ENCODE assay signal across 8 cellular contexts in the genomic region with DNA sequence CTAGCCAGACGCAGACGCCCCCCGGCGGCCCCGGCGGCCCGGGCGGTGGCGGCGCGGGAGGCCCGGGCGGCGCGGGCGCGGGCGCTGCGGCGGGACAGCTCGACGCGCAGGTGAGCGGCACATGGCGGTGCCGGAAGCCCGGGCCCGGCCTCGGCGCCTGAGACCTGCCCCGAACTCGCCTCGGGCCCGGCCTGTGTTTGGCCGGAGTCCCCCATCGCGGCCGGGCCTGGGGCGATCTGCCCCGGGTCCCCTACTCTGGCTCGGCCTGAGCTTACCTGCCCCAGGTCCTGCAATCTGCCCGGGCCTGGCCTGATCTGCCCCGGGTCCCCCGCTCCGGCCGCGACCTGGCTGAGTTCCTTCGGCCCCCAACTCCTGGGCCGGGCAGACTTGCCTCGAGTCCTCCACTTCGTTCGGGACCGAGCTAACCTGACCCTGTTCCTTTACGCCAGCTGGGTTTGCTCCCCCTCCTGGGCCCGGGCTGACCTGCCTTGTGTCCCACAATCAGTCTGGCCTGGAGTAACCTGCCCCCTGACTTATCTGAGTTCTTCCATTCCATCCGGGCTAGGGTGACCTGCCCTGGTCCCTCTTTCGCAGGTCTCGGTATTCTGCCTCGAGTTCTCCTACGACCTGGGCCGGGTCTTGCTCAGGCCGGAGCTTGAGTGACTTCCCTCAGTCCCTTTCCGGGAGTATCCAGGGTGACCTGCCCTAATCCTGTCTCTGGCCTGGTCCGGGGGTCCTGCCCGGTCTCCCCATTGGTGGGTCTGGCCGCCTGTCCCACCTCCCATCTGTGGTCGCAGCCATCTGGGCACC. TPM values are rescaled to one million over a fixed set of nuclear protein-coding genes. Genes with fewer than 3 reads are reported as not detected.
DNase-seq lines count a peak whose midpoint lies in the region; ATAC-seq and TF ChIP-seq lines count a peak whose summit lies in the region.

No MANE protein-coding gene starts in this region.

- TF ChIP-seq CTCF in activated B cell treated with CpG ODN at 0.5 μM for 24 hours (IDR thresholded peaks at IDR 0.05) = no peak
- TF ChIP-seq CTCF in esophagus muscularis mucosa (IDR thresholded peaks at IDR 0.05) = peak in 1 of 3 experiments; percentile 14
- TF ChIP-seq CTCF in neural cell (IDR thresholded peaks at IDR 0.05; ENCODE audit: poor library complexity, severe bottlenecking) = no peak

- DNase-seq in COLO668 (lab: John Stamatoyannopoulos, UW; ENCODE audit: unreplicated experiment) (peak; percentile 61), activated B cell treated with CpG ODN at 0.5 μM for 24 hours (no peak), esophagus muscularis mucosa (ENCODE audit: extremely low spot score) (no peak), NCI-H446 treated with DMSO at 0.1 percent for 48 hours (lab: John Stamatoyannopoulos, UW) (no peak), kidney glomerular epithelial cell (lab: John Stamatoyannopoulos, UW) (no peak)

- TF ChIP-seq EP300 in esophagus muscularis mucosa (IDR thresholded peaks at IDR 0.05) (no peak), neural cell (conservative IDR thresholded peaks at IDR 0.05; ENCODE audit: poor library complexity, severe bottlenecking) (no peak)

- H3K4me1 ChIP-seq in esophagus muscularis mucosa = peaks cover 44 to 59% (median 52%) of the 10 kb centered on the region in 4 donors

- TF ChIP-seq RAD21 in neural cell (conservative IDR thresholded peaks at IDR 0.05) = no peak

- H3K79me2 ChIP-seq in neural cell (replicated peaks; ENCODE audit: insufficient read depth, low read length) = peaks cover 42% of the 10 kb centered on the region

- no peak for TF ChIP-seq POLR2A in esophagus muscularis mucosa (IDR thresholded peaks at IDR 0.05; ENCODE audit: low read depth)

- H3K36me3 ChIP-seq in esophagus muscularis mucosa = peaks cover 0 to 20% (median 2%) of the 10 kb centered on the region in 4 donors
- H3K36me3 ChIP-seq in neural cell (ENCODE audit: insufficient read depth, low read length) = no peaks in the 10 kb centered on the region

- no peaks in the 10 kb centered on the region for H3K27me3 Mint-ChIP-seq in activated B cell treated with CpG ODN at 0.5 μM for 24 hours

- peak overlapping the region; percentile 77 for H3K27ac Mint-ChIP-seq in activated B cell treated with CpG ODN at 0.5 μM for 24 hours

- H3K27me3 ChIP-seq in esophagus muscularis mucosa (no peaks in the 10 kb centered on the region), neural cell (ENCODE audit: insufficient read depth, low read depth, low read length) (no peaks in the 10 kb centered on the region)

- H3K9me3 ChIP-seq in esophagus muscularis mucosa (peaks cover 0 to 1% (median 0%) of the 10 kb centered on the region in 4 donors), neural cell (ENCODE audit: low read length) (no peaks in the 10 kb centered on the region)

- 0% methylated on average over 10 of the region's 67 CpGs for WGBS in esophagus muscularis mucosa

- intact Hi-C loops in activated B cell treated with CpG ODN at 0.5 μM for 24 hours (cut with micrococcal nuclease) = loop anchor here (2.0 to 5.0 kb wide), 3 partner anchors 130 to 395 kb away; partner anchors contain the start of genes ISYNA1 and REX1BD
- intact Hi-C loops in esophagus muscularis mucosa (cut with DNase I) = loop anchor here (5.0 kb wide), 1 partner anchor 245 kb away; the partner anchor contains the start of gene REX1BD

- peak overlapping the region; percentile 50 for H3K4me2 ChIP-seq in neural cell (ENCODE audit: low read length)

- POLR2A ChIA-PET in activated B cell treated with CpG ODN at 0.5 μM for 24 hours (lab: Charles Lee) = interaction anchor here (0.5 to 2.2 kb wide), 18 partner anchors 8 to 882 kb away, joined by 3 to 15 read pairs (median 5); partner anchors contain the start of genes COMP, COPE, DDX49 and KXD1

- H3K4me3 ChIP-seq in esophagus muscularis mucosa (peak overlapping the region; percentile 69 to 99 (median 86)), neural cell (ENCODE audit: low read length) (peak overlapping the region; percentile 90)

- peaks cover 2% of the 10 kb centered on the region for H3K9me3 Mint-ChIP-seq in activated B cell treated with CpG ODN at 0.5 μM for 24 hours

- H3F3A ChIP-seq in neural cell (ENCODE audit: insufficient read depth, low read length, poor library complexity, severe bottlenecking) = no peaks in the 10 kb centered on the region

- peak overlapping the region; percentile 85 to 91 (median 90) for H3K27ac ChIP-seq in esophagus muscularis mucosa (replicated peaks in 1 of 4)
- H3K27ac ChIP-seq in neural cell (ENCODE audit: low read length) = no peak overlapping the region

- no peak overlapping the region for H2AFZ ChIP-seq in neural cell (ENCODE audit: low read depth, low read length)

- H4K20me1 ChIP-seq in neural cell (ENCODE audit: insufficient read depth) = peaks cover 22% of the 10 kb centered on the region

- ATAC-seq in GM19438 (IDR thresholded peaks at IDR 0.05; ENCODE audit: low read depth, unreplicated experiment) = peak; percentile 16
- ATAC-seq in HG03439 (IDR thresholded peaks at IDR 0.05; ENCODE audit: unreplicated experiment) = peak; percentile 39
- peak; percentile 43 for ATAC-seq in activated B cell treated with CpG ODN at 0.5 μM for 24 hours (ENCODE audit: low read depth)

- H3K9ac ChIP-seq in neural cell (ENCODE audit: low read length) = peak overlapping the region; percentile 83

- H3K4me3 Mint-ChIP-seq in activated B cell treated with CpG ODN at 0.5 μM for 24 hours = peak overlapping the region; percentile 90

- H3K36me3 Mint-ChIP-seq in activated B cell treated with CpG ODN at 0.5 μM for 24 hours (ENCODE audit: low read depth) = peaks cover 39% of the 10 kb centered on the region

- H3K9me2 ChIP-seq in neural cell (ENCODE audit: insufficient read depth, low read length) = no peaks in the 10 kb centered on the region

- peaks cover 42% of the 10 kb centered on the region for H3K4me1 Mint-ChIP-seq in activated B cell treated with CpG ODN at 0.5 μM for 24 hours

- CTCF ChIA-PET in activated B cell treated with CpG ODN at 0.5 μM for 24 hours (lab: Charles Lee) = interaction anchor here (0.8 to 1.9 kb wide), 5 partner anchors 11 to 244 kb away, joined by 3 to 13 read pairs (median 6); partner anchors contain the start of gene REX1BD

TF ChIP-seq in neural cell, 6 proteins besides CTCF, POLR2A, EP300 and RAD21:
- TF ChIP-seq EZH2 (IDR thresholded peaks at IDR 0.05; ENCODE audit: borderline replicate concordance, insufficient read depth, low read length, poor library complexity, severe bottlenecking) (no peak), REST (IDR thresholded peaks at IDR 0.05; ENCODE audit: borderline replicate concordance) (no peak), MXI1 (conservative IDR thresholded peaks at IDR 0.05; ENCODE audit: poor library complexity, severe bottlenecking) (no peak), SMC3 (conservative IDR thresholded peaks at IDR 0.05; ENCODE audit: poor library complexity) (no peak), TAF1 (IDR thresholded peaks at IDR 0.05; ENCODE audit: low read depth) (no peak), POLR2AphosphoS5 (IDR thresholded peaks at IDR 0.05) (no peak)

RNA-seq across cellular contexts. Expression of gene UPF1, which starts 0.8 kb away (rescaled TPM):
- total RNA-seq in activated B cell treated with CpG ODN at 0.5 μM for 24 hours (93.2 and 107 TPM in 2 replicates), esophagus muscularis mucosa (100 to 1,000 TPM in 1 of 4 donors, 10 to 100 TPM in 3; 54.8 to 116 (median 77.4) TPM)
- polyA plus RNA-seq in neural cell = 39.3 and 44.8 TPM in 2 replicates
- polyA minus RNA-seq in neural cell = 66.8 and 67.9 TPM in 2 replicates

RNA-seq across cellular contexts. Expression of gene COMP, which starts 41.4 kb away (rescaled TPM):
- 0.10 and 0.16 TPM in 2 replicates for total RNA-seq in activated B cell treated with CpG ODN at 0.5 μM for 24 hours
- total RNA-seq in esophagus muscularis mucosa = under 1 TPM; 0.33 to 0.83 (median 0.62) TPM
- not detected in 2 replicates for polyA plus RNA-seq in neural cell
- polyA minus RNA-seq in neural cell = not detected in 2 replicates
